1 cellular context compared by ENCODE assay signal in genomic region chr18:499351-500229, GRCh38.
TF ChIP-seq lines count a peak whose summit lies in the region.

No MANE protein-coding gene starts in this region.

TF ChIP-seq in GM23338, 12 proteins besides CTCF, POLR2A, EP300 and RAD21 (continued from another document):
- TF ChIP-seq ZNF462 (CRISPR knock-in tag; IDR thresholded peaks at IDR 0.05) = no peak
